19 cellular contexts compared by ENCODE assay signal in genomic region chr5:147648597-147648996, GRCh38.
DNase-seq lines count a peak whose midpoint lies in the region; ATAC-seq and TF ChIP-seq lines count a peak whose summit lies in the region.
"Had no signal": no experiment of that assay in that cellular context is flagged by ENCODE, and none has a peak within 500 bp of the region (broad histone marks: within the 10 kb centered on the region; RNA-seq: fewer than 3 reads in every experiment).

No MANE protein-coding gene starts in this region.

- 27% methylated on average over 1 of the region's 1 CpG for WGBS in right lobe of liver (ENCODE audit: insufficient coverage, low coverage, low lambda C conversion rate, missing lambda C conversion rate)

- ATAC-seq in left lobe of liver (peak; percentile 94), right lobe of liver (peak; percentile 97 to 99 (median 98)), HG02759 (IDR thresholded peaks at IDR 0.05; ENCODE audit: unreplicated experiment) (no peak), GM18858 (IDR thresholded peaks at IDR 0.05; ENCODE audit: unreplicated experiment) (no peak)
- peak; percentile 47 for ATAC-seq in stimulated activated memory B cell treated with anti-CD40 and anti-IgM and Interleukin-4, amounts not matched to agents 10 μg/mL and 1 μg/mL and 100 μg/mL, for 72 hours
- ATAC-seq: CD8-positive, alpha-beta T cell; HCT116 had no signal

- TF ChIP-seq POLR2A in right lobe of liver (IDR thresholded peaks at IDR 0.05), result no peak

- H3K27me3 ChIP-seq in right lobe of liver, result no peaks in the 10 kb centered on the region
- H3K27me3 ChIP-seq: BLaER1 had no signal

- intact Hi-C loops in right lobe of liver (cut with DNase I), result no loop called here

- H3K9me3 ChIP-seq in right lobe of liver, result no peaks in the 10 kb centered on the region
- H3K9me3 ChIP-seq: Caco-2 had no signal

- H3K4me3 ChIP-seq in right lobe of liver, result no peak overlapping the region
- H3K4me3 ChIP-seq: BLaER1, GM23248 had no signal

- peak overlapping the region in 2 of 3 donors; percentile 17 to 31 for H3K27ac ChIP-seq in right lobe of liver
- H3K27ac ChIP-seq: 22Rv1, BLaER1, C4-2B, GM23248 had no signal

- no peak overlapping the region for H3K27ac Mint-ChIP-seq in stimulated activated memory B cell treated with anti-CD40 and anti-IgM and Interleukin-4, amounts not matched to agents 10 μg/mL and 1 μg/mL and 100 μg/mL, for 72 hours
- H3K27ac Mint-ChIP-seq: B cell; CD4-positive, CD25-positive, alpha-beta regulatory T cell; CD8-positive, alpha-beta T cell had no signal

- no peaks in the 10 kb centered on the region for H3K36me3 Mint-ChIP-seq in stimulated activated memory B cell treated with anti-CD40 and anti-IgM and Interleukin-4, amounts not matched to agents 10 μg/mL and 1 μg/mL and 100 μg/mL, for 72 hours
- H3K36me3 Mint-ChIP-seq: CD4-positive, CD25-positive, alpha-beta regulatory T cell had no signal

- peak in 1 of 4 donors; percentile 2 for TF ChIP-seq CTCF in right lobe of liver (IDR thresholded peaks at IDR 0.05)

- H3K27me3 Mint-ChIP-seq in stimulated activated memory B cell treated with anti-CD40 and anti-IgM and Interleukin-4, amounts not matched to agents 10 μg/mL and 1 μg/mL and 100 μg/mL, for 72 hours, result no peaks in the 10 kb centered on the region
- H3K27me3 Mint-ChIP-seq: B cell; CD4-positive, CD25-positive, alpha-beta regulatory T cell had no signal

- H3K4me1 Mint-ChIP-seq in stimulated activated memory B cell treated with anti-CD40 and anti-IgM and Interleukin-4, amounts not matched to agents 10 μg/mL and 1 μg/mL and 100 μg/mL, for 72 hours, result no peaks in the 10 kb centered on the region
- H3K4me1 Mint-ChIP-seq: B cell had no signal

- no peak overlapping the region for H3K4me3 Mint-ChIP-seq in stimulated activated memory B cell treated with anti-CD40 and anti-IgM and Interleukin-4, amounts not matched to agents 10 μg/mL and 1 μg/mL and 100 μg/mL, for 72 hours
- H3K4me3 Mint-ChIP-seq: B cell; CD4-positive, CD25-positive, alpha-beta regulatory T cell; CD8-positive, alpha-beta T cell; H9 had no signal

- H3K36me3 ChIP-seq in right lobe of liver, result no peaks in the 10 kb centered on the region

- peaks cover 0 to 9% (median 3%) of the 10 kb centered on the region in 4 donors for H3K4me1 ChIP-seq in right lobe of liver
- H3K4me1 ChIP-seq: BLaER1 had no signal

- peak; percentile 56 for DNase-seq in HuH-7 (ENCODE audit: low spot score)
- DNase-seq in left lobe of liver (ENCODE audit: low spot score), result peak; percentile 81
- DNase-seq in right lobe of liver, result peak; percentile 34 to 79 (median 66)
- DNase-seq in UCSD-AML1 (lab: John Stamatoyannopoulos, UW; ENCODE audit: unreplicated experiment), result no peak
- DNase-seq: CD4-positive, CD25-positive, alpha-beta regulatory T cell; CD8-positive, alpha-beta T cell; DMS153; DND-41; GM23248; H9 had no signal

- no peaks in the 10 kb centered on the region for H3K9me3 Mint-ChIP-seq in stimulated activated memory B cell treated with anti-CD40 and anti-IgM and Interleukin-4, amounts not matched to agents 10 μg/mL and 1 μg/mL and 100 μg/mL, for 72 hours
- H3K9me3 Mint-ChIP-seq: CD8-positive, alpha-beta T cell had no signal

Comparison
In these comparisons a context has a peak if more than half of its experiments do, and no peak if none do; other contexts are left out.
1. ATAC-seq: peak in left lobe of liver (single experiment), right lobe of liver (4 of 4) and stimulated activated memory B cell treated with anti-CD40 and anti-IgM and Interleukin-4, amounts not matched to agents 10 μg/mL and 1 μg/mL and 100 μg/mL, for 72 hours (single experiment); none in HG02759 (single experiment) and GM18858 (single experiment).